ENCODE assay signal across 17 cellular contexts in the genomic region with DNA sequence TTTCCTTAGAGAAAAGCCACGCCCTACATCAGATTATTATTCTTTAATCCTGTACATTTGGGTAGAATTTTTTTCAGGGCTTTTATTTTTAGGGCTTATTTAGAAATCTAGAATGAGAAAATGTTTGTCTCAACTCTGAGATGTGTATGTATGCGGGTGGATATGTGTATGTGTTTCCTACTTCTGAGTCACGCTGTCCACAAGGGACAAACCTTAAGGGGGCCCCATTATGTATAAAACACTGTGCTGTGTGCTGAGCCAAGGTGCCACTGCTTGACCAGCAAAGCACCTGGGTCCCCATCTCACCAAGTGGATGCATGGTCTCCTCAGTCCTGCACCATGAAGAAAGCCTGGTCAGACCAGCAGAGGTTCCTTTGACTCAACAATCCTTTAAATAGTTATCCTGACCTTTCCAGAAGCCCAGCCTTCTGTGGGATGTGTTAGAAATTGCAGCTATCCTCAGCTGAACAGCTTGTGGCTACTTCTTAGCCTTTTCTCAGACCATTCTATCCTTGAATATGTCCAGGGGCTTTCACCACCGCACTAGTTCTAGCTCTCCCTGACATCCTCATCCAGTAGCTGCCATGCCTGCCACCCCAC. TPM values are rescaled to one million over a fixed set of nuclear protein-coding genes. Genes with fewer than 3 reads are reported as not detected.
A peak's percentile ranks its signal among the peaks of the same experiment; 100 is the strongest.
DNase-seq lines count a peak whose midpoint lies in the region; ATAC-seq and TF ChIP-seq lines count a peak whose summit lies in the region.
"Had no signal": no experiment of that assay in that cellular context is flagged by ENCODE, and none has a peak within 500 bp of the region (broad histone marks: within the 10 kb centered on the region; RNA-seq: fewer than 3 reads in every experiment).

No MANE protein-coding gene starts in this region.

- POLR2A ChIA-PET in T-cell (lab: Charles Lee), result interaction anchor here in 1 of 2 donors (0.5 kb wide), 2 partner anchors 17 to 1233 kb away, joined by 3 to 4 read pairs; no protein-coding TSS in a partner anchor

- H3K27ac Mint-ChIP-seq in T-cell, result no peak overlapping the region

- CTCF ChIA-PET in T-cell (lab: Charles Lee), result no interaction called here

- H3K36me3 Mint-ChIP-seq in T-cell, result peaks cover 11% of the 10 kb centered on the region

- DNase-seq in left cardiac atrium, result no peak
- DNase-seq in Right ventricle myocardium inferior (ENCODE audit: missing footprints), result no peak
- peak; percentile 35 to 53 for DNase-seq in cardiac fibroblast (ENCODE audit: low read depth in 2 of 2)
- peak; percentile 14 for DNase-seq in myocyte (ENCODE audit: low read depth)
- DNase-seq in uterus, result no peak
- no peak for DNase-seq in activated T-cell treated with anti-CD3 and anti-CD28 coated beads, Interleukin-2, amount 50 U/mL, for 1 hour
- DNase-seq in RKO (ENCODE audit: low spot score), result no peak
- no peak for DNase-seq in T-cell
- DNase-seq: activated gamma-delta T cell; CD8-positive, alpha-beta memory T cell; mucosa of descending colon; NCI-H2081; NCI-H524 treated with DMSO at 0.1 percent for 48 hours; OCI-M1; ovary; stimulated activated naive CD4-positive, alpha-beta T cell treated with Interleukin-2 at 50 U/mL for 16 hours had no signal

- peaks cover 6 to 10% (median 6%) of the 10 kb centered on the region in 3 donors for H3K4me1 Mint-ChIP-seq in T-cell

- no peaks in the 10 kb centered on the region for H3K36me3 ChIP-seq in uterus
- H3K36me3 ChIP-seq: breast epithelium, ovary had no signal

- intact Hi-C loops in left cardiac atrium (cut with DNase I) (no loop called here), Right ventricle myocardium inferior (cut with DNase I) (no loop called here), uterus (cut with DNase I; ENCODE audit: low total_unique reads) (no loop called here)

- no peak overlapping the region for H3K4me3 ChIP-seq in cardiac fibroblast (replicated peaks in 1 of 2; ENCODE audit: low read depth in 2 of 2, low read length in 2 of 2)
- no peak overlapping the region for H3K4me3 ChIP-seq in uterus
- H3K4me3 ChIP-seq: breast epithelium, mucosa of descending colon, ovary had no signal

- no peaks in the 10 kb centered on the region for H3K27me3 ChIP-seq in uterus
- H3K27me3 ChIP-seq: breast epithelium, ovary had no signal

- no peaks in the 10 kb centered on the region for H3K27me3 Mint-ChIP-seq in T-cell
- H3K27me3 Mint-ChIP-seq: CD8-positive, alpha-beta memory T cell had no signal

- H3K9me3 Mint-ChIP-seq in T-cell, result no peaks in the 10 kb centered on the region
- H3K9me3 Mint-ChIP-seq: CD8-positive, alpha-beta memory T cell had no signal

- H3K27ac ChIP-seq in uterus, result peak overlapping the region; percentile 47 to 66
- H3K27ac ChIP-seq: breast epithelium, ovary had no signal

- ATAC-seq in left cardiac atrium, result peak; percentile 27 to 44
- no peak for ATAC-seq in Right ventricle myocardium inferior
- ATAC-seq in T-cell (replicated peaks in 1 of 4), result no peak

- TF ChIP-seq CTCF in cardiac fibroblast (IDR thresholded peaks at IDR 0.05; ENCODE audit: low read depth, low read length), result no peak
- no peak for TF ChIP-seq CTCF in uterus (IDR thresholded peaks at IDR 0.05)

- no peaks in the 10 kb centered on the region for H3K4me1 ChIP-seq in uterus
- H3K4me1 ChIP-seq: breast epithelium had no signal

- H3K9me3 ChIP-seq in uterus, result no peaks in the 10 kb centered on the region
- H3K9me3 ChIP-seq: breast epithelium, mucosa of descending colon, ovary had no signal

- TF ChIP-seq POLR2A in uterus (IDR thresholded peaks at IDR 0.05), result no peak

- H3K4me3 Mint-ChIP-seq in T-cell, result no peak overlapping the region
- H3K4me3 Mint-ChIP-seq: CD8-positive, alpha-beta memory T cell had no signal

RNA-seq across cellular contexts. Expression of a gene that starts 57.7 kb away (rescaled TPM):
- 100 to 1,000 TPM in 1 of 2 donors, 10 to 100 TPM in 1; 70.6 to 135 TPM for total RNA-seq in left cardiac atrium
- total RNA-seq in Right ventricle myocardium inferior, result 48.7 TPM
- total RNA-seq in myocyte, result 22.6 and 32.8 TPM in 2 replicates
- polyA plus RNA-seq in myocyte (2012), result 23.9 TPM
- total RNA-seq in uterus, result 10 to 100 TPM; 26.9 to 69.3 (median 49.9) TPM
- total RNA-seq in T-cell, result 10 to 100 TPM; 13.5 to 19.6 (median 18.3) TPM

Comparison
In these comparisons a context has a peak if more than half of its experiments do, and no peak if none do; other contexts are left out.
1. ATAC-seq: peak in left cardiac atrium (2 of 2); none in Right ventricle myocardium inferior (single experiment) and T-cell (0 of 4).
2. DNase-seq: peak in cardiac fibroblast (2 of 2) and myocyte (single experiment); none in left cardiac atrium (single experiment), Right ventricle myocardium inferior (single experiment), uterus (0 of 2), activated T-cell treated with anti-CD3 and anti-CD28 coated beads, Interleukin-2, amount 50 U/mL, for 1 hour (single experiment), RKO (single experiment) and T-cell (0 of 34).